12 cellular contexts compared by ENCODE assay signal in the genomic region with DNA sequence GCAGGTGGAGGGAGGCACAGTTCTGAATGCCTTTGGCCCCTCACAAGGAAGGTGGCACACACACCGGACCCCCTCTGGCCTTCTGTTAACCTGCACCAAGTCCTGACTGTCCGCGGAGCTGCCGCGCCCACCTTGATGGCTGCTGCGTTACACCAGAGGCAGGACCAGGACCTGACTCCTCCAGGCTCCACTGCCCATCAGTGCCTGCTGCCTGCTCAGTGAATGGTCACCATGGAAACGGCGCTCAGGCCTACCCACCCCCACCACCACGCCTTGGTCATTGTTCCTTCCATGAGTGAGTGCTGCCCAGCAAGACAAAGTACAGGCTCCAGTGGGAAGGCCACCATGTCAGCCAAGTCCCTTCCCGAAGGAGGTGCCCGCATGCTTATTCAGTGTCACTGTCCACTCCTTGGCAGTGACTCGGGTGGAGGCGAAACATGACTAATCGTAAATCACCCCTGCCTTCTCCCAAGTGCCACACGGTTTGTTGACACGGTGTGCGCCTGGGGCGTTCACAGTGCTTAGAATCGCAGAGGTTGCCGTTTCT. TPM values are rescaled to one million over a fixed set of nuclear protein-coding genes. Genes with fewer than 3 reads are reported as not detected.
DNase-seq lines count a peak whose midpoint lies in the region; ATAC-seq and TF ChIP-seq lines count a peak whose summit lies in the region.
"Had no signal": no experiment of that assay in that cellular context is flagged by ENCODE, and none has a peak within 500 bp of the region (broad histone marks: within the 10 kb centered on the region; RNA-seq: fewer than 3 reads in every experiment).

No MANE protein-coding gene starts in this region.

- no peak overlapping the region for H3K56ac ChIP-seq in H9 (ENCODE audit: insufficient read length, low read depth, low read length)

- H3K18ac ChIP-seq in H9 (ENCODE audit: insufficient read length, low read depth, low read length): no peak overlapping the region

- H3K79me2 ChIP-seq in SK-N-SH (ENCODE audit: insufficient read depth): no peaks in the 10 kb centered on the region
- no peaks in the 10 kb centered on the region for H3K79me2 ChIP-seq in H9 (ENCODE audit: insufficient read depth, low read length)

- no peaks in the 10 kb centered on the region for H3K79me1 ChIP-seq in H9 (ENCODE audit: insufficient read depth, low read depth, low read length, poor library complexity, severe bottlenecking)

- WGBS in SK-N-SH (ENCODE audit: low lambda C conversion rate): 68% methylated on average over 18 of the region's 20 CpGs
- 83 to 92% (median 88%) methylated on average over 17 to 20 of the region's 20 CpGs for WGBS in spleen, 5 donors
- WGBS in H9 (ENCODE audit: extremely low coverage, insufficient read length, low lambda C conversion rate): no CpG with 5 or more reads among the region's 20 CpGs

- H3T11ph ChIP-seq in H9 (ENCODE audit: low read length): no peak overlapping the region

- H3K4ac ChIP-seq in H9 (ENCODE audit: low read depth, low read length): no peak overlapping the region

- no peak for TF ChIP-seq CTCF in SK-N-SH (IDR thresholded peaks at IDR 0.05)
- no peak for TF ChIP-seq CTCF in spleen (IDR thresholded peaks at IDR 0.05 in 8 of 11, conservative IDR thresholded peaks at IDR 0.05 in 3 of 11)
- no peak for TF ChIP-seq CTCF in H9 (conservative IDR thresholded peaks at IDR 0.05)

- intact Hi-C loops in spleen (cut with DNase I; ENCODE audit: low total_unique reads): no loop called here

- H3F3A ChIP-seq in SK-N-SH (replicated peaks; ENCODE audit: insufficient read depth): no peaks in the 10 kb centered on the region

- H3K36me3 Mint-ChIP-seq in H9 (ENCODE audit: insufficient read depth in 1 of 3, low read depth in 3 of 3): peaks cover 17 to 80% (median 61%) of the 10 kb centered on the region in 3 experiments

- H3K9me3 ChIP-seq in SK-N-SH (no peaks in the 10 kb centered on the region), spleen (peaks cover 0 to 4% (median 2%) of the 10 kb centered on the region in 8 donors), H9 (ENCODE audit: control insufficient read depth, low read depth, low read length) (no peaks in the 10 kb centered on the region)

- no peak overlapping the region for H3K27ac ChIP-seq in SK-N-SH (ENCODE audit: low read depth in 2 of 2, low read length in 1 of 2)
- H3K27ac ChIP-seq in spleen: peak overlapping the region in 3 of 8 donors; percentile 35 to 58 (median 37)
- no peak overlapping the region for H3K27ac ChIP-seq in H9 (ENCODE audit: insufficient read length, low read depth, low read length)

- no peak overlapping the region for H3K4me2 ChIP-seq in SK-N-SH
- H3K4me2 ChIP-seq in H9 (ENCODE audit: insufficient read depth, insufficient read length, low read length): no peak overlapping the region

- no peak overlapping the region for H2AFZ ChIP-seq in SK-N-SH (ENCODE audit: low read depth)
- H2AFZ ChIP-seq in H9 (ENCODE audit: low read length): no peak overlapping the region

- no peak overlapping the region for H2BK15ac ChIP-seq in H9 (ENCODE audit: low read depth, low read length)

- peaks cover 0 to 6% of the 10 kb centered on the region in 2 experiments; a peak in 1 of 4 replicates for H3K4me1 ChIP-seq in SK-N-SH (ENCODE audit: control insufficient read depth in 1 of 2, insufficient read depth in 2 of 2, low read depth in 1 of 2, low read length in 1 of 2)
- H3K4me1 ChIP-seq in spleen: no peaks in the 10 kb centered on the region
- no peaks in the 10 kb centered on the region for H3K4me1 ChIP-seq in H9 (ENCODE audit: insufficient read depth, low read length)

- H3K9ac ChIP-seq in SK-N-SH: no peak overlapping the region
- no peak overlapping the region for H3K9ac ChIP-seq in H9 (ENCODE audit: extremely low read depth, insufficient read length, low read length)

- POLR2A ChIA-PET in SK-N-SH (lab: Yijun Ruan, JAX): no interaction called here

- DNase-seq in SK-N-SH (peak; percentile 75), NCI-H526 treated with DMSO at 0.1 percent for 48 hours (lab: John Stamatoyannopoulos, UW) (peak; percentile 24), iPS-NIHi11 (ENCODE audit: low spot score) (peak; percentile 76), spleen (peak; percentile 72), H9 (no peak)
- DNase-seq: cortex of kidney, GF-D8, NCI-H446 treated with DMSO at 0.1 percent for 48 hours had no signal

- H2BK20ac ChIP-seq in H9 (ENCODE audit: low read depth, low read length, poor library complexity, severe bottlenecking): no peak overlapping the region

- no peak overlapping the region for H4K5ac ChIP-seq in H9 (ENCODE audit: insufficient read length, low read depth, low read length)

- H3K27ac Mint-ChIP-seq in H9: no peak overlapping the region

- H3K27me3 Mint-ChIP-seq in H9 (ENCODE audit: low read depth): no peaks in the 10 kb centered on the region
- H3K27me3 Mint-ChIP-seq: naive thymus-derived CD8-positive, alpha-beta T cell had no signal

- TF ChIP-seq RAD21 in SK-N-SH (IDR thresholded peaks at IDR 0.05; ENCODE audit: low read length): no peak

- H3K14ac ChIP-seq in H9 (ENCODE audit: insufficient read depth, low read length): no peak overlapping the region

- H3K23me2 ChIP-seq in H9 (ENCODE audit: insufficient read length, low read depth, low read length, poor library complexity, severe bottlenecking): no peaks in the 10 kb centered on the region

- peaks cover 2% of the 10 kb centered on the region in 2 experiments for H3K9me3 Mint-ChIP-seq in H9

- H3K4me1 Mint-ChIP-seq in H9: peaks cover 4 to 10% of the 10 kb centered on the region in 2 experiments

- H3K23ac ChIP-seq in H9 (ENCODE audit: insufficient read length, low read depth, low read length): no peak overlapping the region

- H2BK12ac ChIP-seq in H9 (ENCODE audit: insufficient read length, low read depth, low read length): no peak overlapping the region

- TF ChIP-seq EP300 in SK-N-SH (IDR thresholded peaks at IDR 0.05; ENCODE audit: borderline replicate concordance in 1 of 2, low read depth in 1 of 2, low read length in 1 of 2): no peak

- H3K36me3 ChIP-seq in SK-N-SH (replicated peaks in 1 of 2; ENCODE audit: control insufficient read depth in 1 of 2, insufficient read depth in 2 of 2, low read length in 1 of 2) (no peaks in the 10 kb centered on the region), spleen (peaks cover 0 to 97% (median 68%) of the 10 kb centered on the region in 6 donors)

- H3K27me3 ChIP-seq in SK-N-SH (ENCODE audit: insufficient read depth) (no peaks in the 10 kb centered on the region), spleen (replicated peaks in 1 of 7) (no peaks in the 10 kb centered on the region), H9 (ENCODE audit: insufficient read depth, low read length) (no peaks in the 10 kb centered on the region)

- TF ChIP-seq POLR2A in spleen (IDR thresholded peaks at IDR 0.05): no peak

- H2BK5ac ChIP-seq in H9 (ENCODE audit: insufficient read length, low read length): no peak overlapping the region

- no peaks in the 10 kb centered on the region for H3K9me2 ChIP-seq in SK-N-SH

- no peak overlapping the region for H2AK5ac ChIP-seq in H9 (ENCODE audit: insufficient read length, low read length)

- H2BK120ac ChIP-seq in H9 (ENCODE audit: low read depth, low read length, poor library complexity, severe bottlenecking): no peak overlapping the region

- H3K4me3 ChIP-seq in SK-N-SH (ENCODE audit: low read depth in 2 of 2, low read length in 1 of 2): no peak overlapping the region
- H3K4me3 ChIP-seq in spleen: no peak overlapping the region

- no peak for ATAC-seq in SK-N-SH treated with all-trans-retinoic acid at 6 μM for 48 hours
- ATAC-seq in HG02763 (IDR thresholded peaks at IDR 0.05; ENCODE audit: unreplicated experiment): no peak
- no peak for ATAC-seq in GM21717 (IDR thresholded peaks at IDR 0.05; ENCODE audit: unreplicated experiment)
- ATAC-seq: naive thymus-derived CD8-positive, alpha-beta T cell had no signal

- CTCF ChIA-PET in SK-N-SH (lab: Yijun Ruan, JAX): interaction anchor here (1.9 kb wide), 1 partner anchor 32 kb away, joined by 5 read pairs; no protein-coding TSS in a partner anchor

- no peak overlapping the region for H4K8ac ChIP-seq in H9 (replicated peaks; ENCODE audit: insufficient read length, low read depth, low read length)

- H3K4me3 Mint-ChIP-seq in H9: no peak overlapping the region
- H3K4me3 Mint-ChIP-seq: naive thymus-derived CD8-positive, alpha-beta T cell had no signal

- no peak overlapping the region for H4K91ac ChIP-seq in H9 (ENCODE audit: insufficient read length, low read depth, low read length)

- H4K20me1 ChIP-seq in SK-N-SH (ENCODE audit: insufficient read depth) (no peaks in the 10 kb centered on the region), H9 (ENCODE audit: control insufficient read depth, insufficient read depth, insufficient read length) (no peaks in the 10 kb centered on the region)

TF ChIP-seq in SK-N-SH, 30 proteins besides CTCF, POLR2A, EP300 and RAD21:
- TF ChIP-seq SIN3A (IDR thresholded peaks at IDR 0.05; ENCODE audit: borderline replicate concordance, low read depth, low read length): no peak
- TF ChIP-seq USF1 (IDR thresholded peaks at IDR 0.05; ENCODE audit: borderline replicate concordance, low read depth): no peak
- TF ChIP-seq FOXJ3 (CRISPR knock-in tag; IDR thresholded peaks at IDR 0.05): no peak
- TF ChIP-seq GATA2 (CRISPR knock-in tag; IDR thresholded peaks at IDR 0.05): no peak
TF ChIP-seq in SK-N-SH: peak in this region for 0.

TF ChIP-seq in SK-N-SH treated with all-trans-retinoic acid at 6 μM for 48 hours, 23 proteins besides CTCF, POLR2A, EP300 and RAD21 (continues in another document):
- no peak for TF ChIP-seq TOX (CRISPR knock-in tag; IDR thresholded peaks at IDR 0.05; ENCODE audit: borderline replicate concordance)

RNA-seq across cellular contexts. Expression of gene SLC37A1, which starts 57.3 kb away (rescaled TPM):
- polyA plus RNA-seq in SK-N-SH (2012; rRNA removed) (1.6 and 2.8 TPM in 2 replicates), spleen (10 to 100 TPM in 1 of 3 donors, 1 to 10 TPM in 2; 6.9 to 12.0 (median 9.5) TPM)
- 1.3 and 1.8 TPM in 2 replicates for polyA plus RNA-seq in SK-N-SH (2012; cell fraction: cytosol; rRNA removed)
- 2.7 and 3.5 TPM in 2 replicates for polyA plus RNA-seq in SK-N-SH (2012; cell fraction: nucleus; rRNA removed)
- total RNA-seq in spleen (10 to 100 TPM; 20.9 to 31.4 (median 24.5) TPM), H9 (2021) (34.8 and 37.7 TPM in 2 replicates)
